12 cellular contexts compared by ENCODE assay signal in genomic region chr16:4795181-4795827, GRCh38. TPM values are rescaled to one million over a fixed set of nuclear protein-coding genes. Genes with fewer than 3 reads are reported as not detected.
DNase-seq lines count a peak whose midpoint lies in the region; ATAC-seq and TF ChIP-seq lines count a peak whose summit lies in the region.
"Had no signal": no experiment of that assay in that cellular context is flagged by ENCODE, and none has a peak within 500 bp of the region (broad histone marks: within the 10 kb centered on the region; RNA-seq: fewer than 3 reads in every experiment).

TSS of gene SMIM22 (plus strand) at chr16:4795369. CDS start at chr16:4795735, 366 bp downstream.

- 90% methylated on average over 14 of the region's 14 CpGs for WGBS in mesenchymal stem cell

- H3K9ac ChIP-seq in mesenchymal stem cell (ENCODE audit: low read length): no peak within 1 kb of the TSS
- H3K9ac ChIP-seq: BLaER1 treated with 17β-estradiol and CSF1 and Interleukin-3, amounts not matched to agents 10 nM and 100 nM had no signal

- H3K23ac ChIP-seq in mesenchymal stem cell (ENCODE audit: low read length in 2 of 2): no peak within 1 kb of the TSS

- no peak within 1 kb of the TSS for H2AFZ ChIP-seq in mesenchymal stem cell (ENCODE audit: low read depth, low read length)

- H3K4me3 ChIP-seq in mesenchymal stem cell (ENCODE audit: insufficient read depth in 1 of 2, low read depth in 1 of 2, low read length in 2 of 2): no peak within 1 kb of the TSS
- H3K4me3 ChIP-seq: BLaER1 treated with 17β-estradiol and CSF1 and Interleukin-3, amounts not matched to agents 10 nM and 100 nM had no signal

- H3K4me3 Mint-ChIP-seq in stimulated activated effector memory CD8-positive, alpha-beta T cell treated with anti-CD3 and anti-CD28 coated beads, Interleukin-12 subunit alpha, Interleukin-12 subunit beta, amount 100 ng/mL, for 72 hours: no peak within 1 kb of the TSS
- H3K4me3 Mint-ChIP-seq in nephron progenitor cell: no peak within 1 kb of the TSS

- no peak within 1 kb of the TSS for H3K18ac ChIP-seq in mesenchymal stem cell (ENCODE audit: low read depth in 1 of 2, low read length in 2 of 2)

- H2BK120ac ChIP-seq in mesenchymal stem cell (ENCODE audit: low read depth, low read length): no peak within 1 kb of the TSS

- no peak within 1 kb of the TSS for H3K27ac ChIP-seq in mesenchymal stem cell (ENCODE audit: low read length, poor library complexity, severe bottlenecking)
- H3K27ac ChIP-seq: VCaP had no signal

- DNase-seq in DMS153 (lab: John Stamatoyannopoulos, UW): peak; percentile 83
- DNase-seq in NCI-H146 (lab: John Stamatoyannopoulos, UW): peak; percentile 95
- peak; percentile 68 to 70 for DNase-seq in SHP77 (lab: John Stamatoyannopoulos, UW)
- DNase-seq in mesenchymal stem cell: no peak
- no peak for DNase-seq in T-helper 2 cell
- DNase-seq in stimulated activated effector memory CD8-positive, alpha-beta T cell treated with anti-CD3 and anti-CD28 coated beads, Interleukin-12 subunit alpha, Interleukin-12 subunit beta, amount 100 ng/mL, for 72 hours (ENCODE audit: low spot score in 2 of 2): no peak
- no peak for DNase-seq in nephron progenitor cell
- no peak for DNase-seq in OCI-M1 (lab: John Stamatoyannopoulos, UW)
- DNase-seq: dermis blood vessel endothelial cell, kidney glomerular epithelial cell had no signal

- H3K4me1 Mint-ChIP-seq in stimulated activated effector memory CD8-positive, alpha-beta T cell treated with anti-CD3 and anti-CD28 coated beads, Interleukin-12 subunit alpha, Interleukin-12 subunit beta, amount 100 ng/mL, for 72 hours: peaks cover 5% of the 10 kb centered on the region
- peaks cover 2% of the 10 kb centered on the region for H3K4me1 Mint-ChIP-seq in nephron progenitor cell

- no peaks in the 10 kb centered on the region for H3K9me3 ChIP-seq in mesenchymal stem cell (ENCODE audit: control insufficient read depth, low read length)
- H3K9me3 ChIP-seq: BLaER1 treated with 17β-estradiol and CSF1 and Interleukin-3, amounts not matched to agents 10 nM and 100 nM had no signal

- H3K4me1 ChIP-seq in mesenchymal stem cell (ENCODE audit: control insufficient read depth, insufficient read depth, low read depth, low read length): peaks cover 4% of the 10 kb centered on the region

- no peak within 1 kb of the TSS for H2BK15ac ChIP-seq in mesenchymal stem cell (ENCODE audit: low read depth, poor library complexity, severe bottlenecking)

- H2BK12ac ChIP-seq in mesenchymal stem cell (ENCODE audit: low read length in 2 of 2): no peak within 1 kb of the TSS

- H4K8ac ChIP-seq in mesenchymal stem cell (ENCODE audit: low read length): peak within 1 kb of the TSS; percentile 19

- no peak within 1 kb of the TSS for H4K91ac ChIP-seq in mesenchymal stem cell (ENCODE audit: low read length)

- no peak within 1 kb of the TSS for H3K4ac ChIP-seq in mesenchymal stem cell (ENCODE audit: low read depth in 1 of 2, low read length in 2 of 2)

- no peaks in the 10 kb centered on the region for H3K36me3 Mint-ChIP-seq in stimulated activated effector memory CD8-positive, alpha-beta T cell treated with anti-CD3 and anti-CD28 coated beads, Interleukin-12 subunit alpha, Interleukin-12 subunit beta, amount 100 ng/mL, for 72 hours
- H3K36me3 Mint-ChIP-seq in nephron progenitor cell (ENCODE audit: low read depth): no peaks in the 10 kb centered on the region

- no peak within 1 kb of the TSS for H3K27ac Mint-ChIP-seq in stimulated activated effector memory CD8-positive, alpha-beta T cell treated with anti-CD3 and anti-CD28 coated beads, Interleukin-12 subunit alpha, Interleukin-12 subunit beta, amount 100 ng/mL, for 72 hours
- no peak within 1 kb of the TSS for H3K27ac Mint-ChIP-seq in nephron progenitor cell

- no peak for TF ChIP-seq CTCF in nephron progenitor cell (IDR thresholded peaks at IDR 0.05)

- H3K79me1 ChIP-seq in mesenchymal stem cell (replicated peaks; ENCODE audit: low read length, poor library complexity, severe bottlenecking): no peaks in the 10 kb centered on the region

- H2BK5ac ChIP-seq in mesenchymal stem cell (ENCODE audit: low read depth, low read length, poor library complexity, severe bottlenecking): no peak within 1 kb of the TSS

- no peak within 1 kb of the TSS for H2AK5ac ChIP-seq in mesenchymal stem cell (ENCODE audit: low read length, severe bottlenecking)

- peaks cover 14 to 50% of the 10 kb centered on the region in 2 experiments for H3K36me3 ChIP-seq in mesenchymal stem cell (ENCODE audit: control insufficient read depth in 1 of 2, insufficient read depth in 2 of 2, low read depth in 1 of 2, low read length in 2 of 2)

- peaks cover 11% of the 10 kb centered on the region for H3K27me3 Mint-ChIP-seq in nephron progenitor cell (ENCODE audit: low read depth, poor library complexity)

- H3K27me3 ChIP-seq in mesenchymal stem cell (ENCODE audit: control insufficient read depth in 1 of 2, insufficient read depth in 1 of 2, low read length in 2 of 2): peaks cover 0 to under 1% of the 10 kb centered on the region in 2 experiments
- H3K27me3 ChIP-seq: BLaER1 treated with 17β-estradiol and CSF1 and Interleukin-3, amounts not matched to agents 10 nM and 100 nM had no signal

- H3K14ac ChIP-seq in mesenchymal stem cell (ENCODE audit: low read length in 2 of 2): no peak within 1 kb of the TSS

- ATAC-seq in stimulated activated effector memory CD8-positive, alpha-beta T cell treated with anti-CD3 and anti-CD28 coated beads, Interleukin-12 subunit alpha, Interleukin-12 subunit beta, amount 100 ng/mL, for 72 hours: no peak

- no peak within 1 kb of the TSS for H3K4me2 ChIP-seq in mesenchymal stem cell (ENCODE audit: low read length, poor library complexity, severe bottlenecking)
- H3K4me2 ChIP-seq: BLaER1 treated with 17β-estradiol and CSF1 and Interleukin-3, amounts not matched to agents 10 nM and 100 nM had no signal

- no peaks in the 10 kb centered on the region for H3K9me3 Mint-ChIP-seq in stimulated activated effector memory CD8-positive, alpha-beta T cell treated with anti-CD3 and anti-CD28 coated beads, Interleukin-12 subunit alpha, Interleukin-12 subunit beta, amount 100 ng/mL, for 72 hours
- H3K9me3 Mint-ChIP-seq in nephron progenitor cell: no peaks in the 10 kb centered on the region

RNA-seq across cellular contexts. Expression of gene SMIM22, which starts in this region (rescaled TPM):
- not detected for polyA plus RNA-seq in mesenchymal stem cell (2013, experiment 1 of 2)
- not detected for polyA plus RNA-seq in mesenchymal stem cell (2013, experiment 2 of 2)

Comparison
In these comparisons a context has a peak if more than half of its experiments do, and no peak if none do; other contexts are left out.
1. DNase-seq: peak in DMS153 (single experiment), NCI-H146 (single experiment) and SHP77 (2 of 2); none in mesenchymal stem cell (single experiment), T-helper 2 cell (0 of 5), stimulated activated effector memory CD8-positive, alpha-beta T cell treated with anti-CD3 and anti-CD28 coated beads, Interleukin-12 subunit alpha, Interleukin-12 subunit beta, amount 100 ng/mL, for 72 hours (0 of 2), nephron progenitor cell (single experiment) and OCI-M1 (single experiment).